Comparison of ENCODE assay signal across 1 cellular context in the genomic region with DNA sequence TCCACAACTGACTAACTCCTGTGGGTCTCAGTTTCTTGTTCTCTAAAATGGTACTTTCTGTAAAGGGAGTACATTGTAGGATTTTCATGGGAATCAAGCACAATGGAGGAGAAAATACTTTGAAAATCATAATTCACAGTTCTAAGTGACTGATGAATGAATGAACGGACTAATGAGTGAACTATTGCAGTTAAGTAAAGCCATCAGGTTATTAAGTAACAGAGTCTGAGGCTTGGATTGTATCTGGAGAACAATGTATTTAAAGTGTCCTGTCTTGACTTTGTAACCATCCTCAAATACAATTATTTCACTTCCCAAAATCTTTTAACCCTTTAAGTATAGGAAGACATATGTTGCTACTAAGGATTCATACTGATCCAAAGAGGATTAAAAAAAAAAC.
A peak's percentile ranks its signal among the peaks of the same experiment; 100 is the strongest.
TF ChIP-seq lines count a peak whose summit lies in the region.

No MANE protein-coding gene starts in this region.

TF ChIP-seq in GM12878, 131 proteins besides CTCF, POLR2A, EP300 and RAD21:
- TF ChIP-seq NR2C2 (IDR thresholded peaks at IDR 0.05; ENCODE audit: borderline replicate concordance, control insufficient read depth, insufficient read length, low read depth) (no peak), ZNF24 (IDR thresholded peaks at IDR 0.05) (peak; percentile 90)
